ENCODE assay signal across 24 cellular contexts in the genomic region with DNA sequence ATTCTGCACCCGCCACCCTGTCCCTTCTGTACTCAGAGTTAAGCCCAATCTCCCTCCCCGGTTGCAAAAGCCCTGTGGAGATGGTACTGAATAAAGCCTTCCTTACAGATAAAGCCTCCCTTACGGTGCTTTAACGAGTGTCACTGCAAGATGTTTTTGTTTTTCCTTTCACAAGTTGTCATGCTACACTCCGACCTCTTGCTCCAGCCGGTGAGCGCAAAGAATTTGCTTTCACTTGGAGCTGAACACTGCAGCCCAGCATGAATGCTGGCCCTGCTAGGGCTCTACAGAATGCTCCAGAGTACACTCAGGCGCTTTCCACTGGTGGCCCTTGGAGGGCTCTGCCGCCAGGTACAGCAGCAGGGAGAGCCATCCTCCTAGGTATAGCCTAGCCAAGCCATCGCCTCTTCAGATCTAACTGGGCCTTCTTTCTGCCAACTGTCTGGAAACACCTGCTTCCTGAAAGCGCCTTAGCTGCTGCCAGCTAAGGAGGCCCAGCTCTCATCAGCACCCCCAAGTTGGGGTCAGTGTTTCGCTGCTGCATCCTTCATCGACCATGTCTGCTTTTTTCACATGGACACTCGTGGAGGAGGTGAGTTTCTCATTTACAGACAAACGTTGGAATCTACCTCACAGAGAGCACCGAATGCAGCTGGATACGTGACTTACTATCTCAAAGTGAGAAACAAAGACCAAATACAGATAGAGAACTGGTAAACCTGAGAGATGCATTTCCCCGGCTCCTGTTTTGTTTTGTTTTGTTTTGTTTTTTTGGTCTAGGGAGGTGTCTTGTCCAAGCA. TPM values are rescaled to one million over a fixed set of nuclear protein-coding genes. Genes with fewer than 3 reads are reported as not detected.
DNase-seq lines count a peak whose midpoint lies in the region; ATAC-seq and TF ChIP-seq lines count a peak whose summit lies in the region.
"Had no signal": no experiment of that assay in that cellular context is flagged by ENCODE, and none has a peak within 500 bp of the region (broad histone marks: within the 10 kb centered on the region; RNA-seq: fewer than 3 reads in every experiment).

No MANE protein-coding gene starts in this region.

- intact Hi-C loops in left lung (cut with DNase I) = no loop called here

- peak; percentile 43 for DNase-seq in GDM1 (lab: John Stamatoyannopoulos, UW)
- no peak for DNase-seq in WTC11 (ENCODE audit: low spot score)
- DNase-seq in memory B cell (ENCODE audit: low spot score in 2 of 2) = peak in 1 of 2 donors; percentile 19
- DNase-seq in left lung = no peak
- no peak for DNase-seq in amniotic stem cell (lab: John Stamatoyannopoulos, UW)
- DNase-seq: activated CD4-positive, alpha-beta T cell treated with anti-CD3 and anti-CD28 coated beads for 1 hour; activated CD8-positive, alpha-beta memory T cell treated with anti-CD3 and anti-CD28 coated beads for 24 hours; activated naive CD4-positive, alpha-beta T cell treated with anti-CD3 and anti-CD28 coated beads for 36 hours; activated T-cell treated with anti-CD3 and anti-CD28 coated beads, Interleukin-2, amount 50 U/mL, for 48 hours; H9; heart left ventricle; left ventricle myocardium inferior; NCI-H1436; NCI-H69; substantia nigra; SW 1271; uterus had no signal

- peaks cover 61% of the 10 kb centered on the region for H3K4me1 ChIP-seq in BLaER1
- H3K4me1 ChIP-seq in left lung = peaks cover 0 to 27% of the 10 kb centered on the region in 2 donors
- H3K4me1 ChIP-seq: left ventricle myocardium inferior, uterus had no signal

- H3K9me3 Mint-ChIP-seq in WTC11 = no peaks in the 10 kb centered on the region
- H3K9me3 Mint-ChIP-seq in memory B cell = peaks cover 3% of the 10 kb centered on the region
- H3K9me3 Mint-ChIP-seq: H9 had no signal

- H3K27ac ChIP-seq in BLaER1 (peak overlapping the region; percentile 80), left lung (no peak overlapping the region)
- H3K27ac ChIP-seq: cardiac muscle cell, heart left ventricle, left ventricle myocardium inferior, uterus had no signal

- POLR2A ChIA-PET in WTC11 (lab: Charles Lee) = no interaction called here

- H3K9me3 ChIP-seq in BLaER1 = no peaks in the 10 kb centered on the region
- H3K9me3 ChIP-seq in left lung = no peaks in the 10 kb centered on the region
- H3K9me3 ChIP-seq: heart left ventricle, left ventricle myocardium inferior, uterus had no signal

- no peaks in the 10 kb centered on the region for H3K36me3 Mint-ChIP-seq in WTC11
- H3K36me3 Mint-ChIP-seq in memory B cell = no peaks in the 10 kb centered on the region

- H3K36me3 ChIP-seq in BLaER1 (no peaks in the 10 kb centered on the region), left lung (no peaks in the 10 kb centered on the region)
- H3K36me3 ChIP-seq: cardiac muscle cell, heart left ventricle, left ventricle myocardium inferior, uterus had no signal

- H4K20me1 ChIP-seq in BLaER1 = no peaks in the 10 kb centered on the region

- H3K4me2 ChIP-seq in BLaER1 = peak overlapping the region; percentile 79

- TF ChIP-seq CTCF in WTC11 (IDR thresholded peaks at IDR 0.05) (no peak), left lung (IDR thresholded peaks at IDR 0.05) (no peak)

- peak overlapping the region; percentile 59 for H3K9ac ChIP-seq in BLaER1

- H3K27ac Mint-ChIP-seq in WTC11 = no peak overlapping the region
- H3K27ac Mint-ChIP-seq in memory B cell = peak overlapping the region; percentile 7
- H3K27ac Mint-ChIP-seq: activated naive CD4-positive, alpha-beta T cell treated with anti-CD3 and anti-CD28 coated beads for 36 hours had no signal

- CTCF ChIA-PET in WTC11 (lab: Charles Lee) = interaction anchor here (1.0 to 2.3 kb wide), 7 partner anchors 8 to 120 kb away, joined by 3 to 8 read pairs (median 4); no protein-coding TSS in a partner anchor

- H3K4me1 Mint-ChIP-seq in WTC11 (peaks cover 23% of the 10 kb centered on the region), memory B cell (peaks cover 43% of the 10 kb centered on the region)

- H3K27me3 ChIP-seq in BLaER1 = no peaks in the 10 kb centered on the region
- H3K27me3 ChIP-seq in left lung = peaks cover 0 to 24% of the 10 kb centered on the region in 2 donors
- H3K27me3 ChIP-seq: cardiac muscle cell, heart left ventricle, uterus had no signal

- no peak overlapping the region for H3K4me3 Mint-ChIP-seq in WTC11
- peak overlapping the region; percentile 52 for H3K4me3 Mint-ChIP-seq in memory B cell
- H3K4me3 Mint-ChIP-seq: activated naive CD4-positive, alpha-beta T cell treated with anti-CD3 and anti-CD28 coated beads for 36 hours; H9 had no signal

- H3K27me3 Mint-ChIP-seq in WTC11 (ENCODE audit: low read depth) (no peaks in the 10 kb centered on the region; the same call in 1 of the 2 replicates), memory B cell (peaks cover 5% of the 10 kb centered on the region)

- H3K4me3 ChIP-seq in BLaER1 = peak overlapping the region; percentile 27
- no peak overlapping the region for H3K4me3 ChIP-seq in left lung
- H3K4me3 ChIP-seq: cardiac muscle cell, heart left ventricle, left ventricle myocardium inferior, uterus had no signal

- ATAC-seq in WTC11 = peak; percentile 60
- ATAC-seq in memory B cell (ENCODE audit: low read depth) = peak; percentile 49
- ATAC-seq in left lung = no peak
- ATAC-seq in HG02678 (IDR thresholded peaks at IDR 0.05; ENCODE audit: unreplicated experiment) = no peak
- no peak for ATAC-seq in HG03342 (IDR thresholded peaks at IDR 0.05; ENCODE audit: unreplicated experiment)
- ATAC-seq: heart left ventricle, Right ventricle myocardium inferior had no signal

TF ChIP-seq in WTC11, 78 proteins besides CTCF, POLR2A, EP300 and RAD21:
- TF ChIP-seq RELA (CRISPR knock-in tag; IDR thresholded peaks at IDR 0.05; ENCODE audit: borderline replicate concordance) = no peak
- TF ChIP-seq CBFB (CRISPR knock-in tag; IDR thresholded peaks at IDR 0.05; ENCODE audit: low read depth) = no peak
- TF ChIP-seq ZNF138 (CRISPR knock-in tag; conservative IDR thresholded peaks at IDR 0.05) = no peak
- TF ChIP-seq ETV6 (CRISPR knock-in tag; IDR thresholded peaks at IDR 0.05) = no peak
- TF ChIP-seq TCF7 (CRISPR knock-in tag; IDR thresholded peaks at IDR 0.05; ENCODE audit: low read depth) = no peak
- TF ChIP-seq, protein P1, sequence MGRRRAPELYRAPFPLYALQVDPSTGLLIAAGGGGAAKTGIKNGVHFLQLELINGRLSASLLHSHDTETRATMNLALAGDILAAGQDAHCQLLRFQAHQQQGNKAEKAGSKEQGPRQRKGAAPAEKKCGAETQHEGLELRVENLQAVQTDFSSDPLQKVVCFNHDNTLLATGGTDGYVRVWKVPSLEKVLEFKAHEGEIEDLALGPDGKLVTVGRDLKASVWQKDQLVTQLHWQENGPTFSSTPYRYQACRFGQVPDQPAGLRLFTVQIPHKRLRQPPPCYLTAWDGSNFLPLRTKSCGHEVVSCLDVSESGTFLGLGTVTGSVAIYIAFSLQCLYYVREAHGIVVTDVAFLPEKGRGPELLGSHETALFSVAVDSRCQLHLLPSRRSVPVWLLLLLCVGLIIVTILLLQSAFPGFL (CRISPR knock-in tag; IDR thresholded peaks at IDR 0.05; ENCODE audit: borderline replicate concordance) = no peak
- TF ChIP-seq GRHL2 (CRISPR knock-in tag; IDR thresholded peaks at IDR 0.05; ENCODE audit: insufficient replicate concordance, severe bottlenecking) = no peak
- TF ChIP-seq, protein P2, sequence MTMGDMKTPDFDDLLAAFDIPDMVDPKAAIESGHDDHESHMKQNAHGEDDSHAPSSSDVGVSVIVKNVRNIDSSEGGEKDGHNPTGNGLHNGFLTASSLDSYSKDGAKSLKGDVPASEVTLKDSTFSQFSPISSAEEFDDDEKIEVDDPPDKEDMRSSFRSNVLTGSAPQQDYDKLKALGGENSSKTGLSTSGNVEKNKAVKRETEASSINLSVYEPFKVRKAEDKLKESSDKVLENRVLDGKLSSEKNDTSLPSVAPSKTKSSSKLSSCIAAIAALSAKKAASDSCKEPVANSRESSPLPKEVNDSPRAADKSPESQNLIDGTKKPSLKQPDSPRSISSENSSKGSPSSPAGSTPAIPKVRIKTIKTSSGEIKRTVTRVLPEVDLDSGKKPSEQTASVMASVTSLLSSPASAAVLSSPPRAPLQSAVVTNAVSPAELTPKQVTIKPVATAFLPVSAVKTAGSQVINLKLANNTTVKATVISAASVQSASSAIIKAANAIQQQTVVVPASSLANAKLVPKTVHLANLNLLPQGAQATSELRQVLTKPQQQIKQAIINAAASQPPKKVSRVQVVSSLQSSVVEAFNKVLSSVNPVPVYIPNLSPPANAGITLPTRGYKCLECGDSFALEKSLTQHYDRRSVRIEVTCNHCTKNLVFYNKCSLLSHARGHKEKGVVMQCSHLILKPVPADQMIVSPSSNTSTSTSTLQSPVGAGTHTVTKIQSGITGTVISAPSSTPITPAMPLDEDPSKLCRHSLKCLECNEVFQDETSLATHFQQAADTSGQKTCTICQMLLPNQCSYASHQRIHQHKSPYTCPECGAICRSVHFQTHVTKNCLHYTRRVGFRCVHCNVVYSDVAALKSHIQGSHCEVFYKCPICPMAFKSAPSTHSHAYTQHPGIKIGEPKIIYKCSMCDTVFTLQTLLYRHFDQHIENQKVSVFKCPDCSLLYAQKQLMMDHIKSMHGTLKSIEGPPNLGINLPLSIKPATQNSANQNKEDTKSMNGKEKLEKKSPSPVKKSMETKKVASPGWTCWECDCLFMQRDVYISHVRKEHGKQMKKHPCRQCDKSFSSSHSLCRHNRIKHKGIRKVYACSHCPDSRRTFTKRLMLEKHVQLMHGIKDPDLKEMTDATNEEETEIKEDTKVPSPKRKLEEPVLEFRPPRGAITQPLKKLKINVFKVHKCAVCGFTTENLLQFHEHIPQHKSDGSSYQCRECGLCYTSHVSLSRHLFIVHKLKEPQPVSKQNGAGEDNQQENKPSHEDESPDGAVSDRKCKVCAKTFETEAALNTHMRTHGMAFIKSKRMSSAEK (CRISPR knock-in tag; IDR thresholded peaks at IDR 0.05; ENCODE audit: borderline replicate concordance) = no peak
- TF ChIP-seq, protein P3, sequence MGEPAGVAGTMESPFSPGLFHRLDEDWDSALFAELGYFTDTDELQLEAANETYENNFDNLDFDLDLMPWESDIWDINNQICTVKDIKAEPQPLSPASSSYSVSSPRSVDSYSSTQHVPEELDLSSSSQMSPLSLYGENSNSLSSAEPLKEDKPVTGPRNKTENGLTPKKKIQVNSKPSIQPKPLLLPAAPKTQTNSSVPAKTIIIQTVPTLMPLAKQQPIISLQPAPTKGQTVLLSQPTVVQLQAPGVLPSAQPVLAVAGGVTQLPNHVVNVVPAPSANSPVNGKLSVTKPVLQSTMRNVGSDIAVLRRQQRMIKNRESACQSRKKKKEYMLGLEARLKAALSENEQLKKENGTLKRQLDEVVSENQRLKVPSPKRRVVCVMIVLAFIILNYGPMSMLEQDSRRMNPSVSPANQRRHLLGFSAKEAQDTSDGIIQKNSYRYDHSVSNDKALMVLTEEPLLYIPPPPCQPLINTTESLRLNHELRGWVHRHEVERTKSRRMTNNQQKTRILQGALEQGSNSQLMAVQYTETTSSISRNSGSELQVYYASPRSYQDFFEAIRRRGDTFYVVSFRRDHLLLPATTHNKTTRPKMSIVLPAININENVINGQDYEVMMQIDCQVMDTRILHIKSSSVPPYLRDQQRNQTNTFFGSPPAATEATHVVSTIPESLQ (CRISPR knock-in tag; IDR thresholded peaks at IDR 0.05) = no peak

RNA-seq across cellular contexts. Expression of a gene that starts 13.4 kb away (rescaled TPM):
- total RNA-seq in WTC11 (2021) = 1.1 to 1.7 TPM (median 1.6 TPM) in 3 replicates
- total RNA-seq in left lung = not detected
- total RNA-seq: activated naive CD4-positive, alpha-beta T cell treated with anti-CD3 and anti-CD28 coated beads for 36 hours; left ventricle myocardium inferior; mononuclear cell; posterior vena cava; Right ventricle myocardium inferior had no signal

Comparison
In these comparisons a context has a peak if more than half of its experiments do, and no peak if none do; other contexts are left out.
1. ATAC-seq: peak in WTC11 (single experiment) and memory B cell (single experiment); none in left lung (single experiment), HG02678 (single experiment) and HG03342 (single experiment).